1 cellular context compared by ENCODE assay signal in the genomic region with DNA sequence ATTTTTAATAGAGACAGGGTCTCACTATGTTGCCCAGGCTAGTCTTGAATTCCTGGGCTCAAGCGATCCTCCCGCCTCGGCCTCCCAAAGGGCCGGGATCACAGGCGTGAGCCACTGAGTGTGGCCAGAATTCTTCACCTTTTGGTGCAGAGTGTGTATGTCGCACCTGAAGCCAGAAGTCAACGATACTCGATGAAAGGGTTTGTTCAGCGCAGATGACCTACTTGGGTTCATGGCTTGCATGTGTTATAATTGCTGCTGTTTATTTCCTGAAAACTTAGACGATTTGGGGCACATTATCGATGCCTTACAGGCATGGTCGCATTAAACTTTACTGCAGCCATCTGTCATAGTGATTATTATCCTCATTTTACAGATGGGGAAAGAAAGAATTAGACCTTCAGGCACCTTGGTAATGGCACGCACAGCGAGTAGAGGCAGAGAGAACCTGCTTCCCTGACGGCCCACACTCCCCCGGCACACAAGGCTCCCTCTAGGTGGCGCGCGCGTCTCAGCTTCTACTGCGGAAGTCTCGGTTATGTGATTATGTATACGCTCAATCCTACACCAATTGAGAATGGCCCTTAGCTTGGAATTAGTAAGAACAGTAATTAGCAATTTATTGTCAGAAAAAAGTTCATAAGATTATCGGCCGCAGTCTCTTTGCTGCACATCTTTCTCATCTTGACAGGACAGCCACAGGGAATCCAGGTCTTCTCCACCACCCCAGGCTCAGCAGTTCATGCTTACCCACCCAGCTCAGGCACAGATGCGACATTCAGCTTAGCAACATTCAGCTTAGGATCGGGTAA.
TF ChIP-seq lines count a peak whose summit lies in the region.

No MANE protein-coding gene starts in this region.

TF ChIP-seq in HepG2, 621 proteins besides CTCF, POLR2A, EP300 and RAD21 (continued from another document and continues in another):
- TF ChIP-seq, protein P1, sequence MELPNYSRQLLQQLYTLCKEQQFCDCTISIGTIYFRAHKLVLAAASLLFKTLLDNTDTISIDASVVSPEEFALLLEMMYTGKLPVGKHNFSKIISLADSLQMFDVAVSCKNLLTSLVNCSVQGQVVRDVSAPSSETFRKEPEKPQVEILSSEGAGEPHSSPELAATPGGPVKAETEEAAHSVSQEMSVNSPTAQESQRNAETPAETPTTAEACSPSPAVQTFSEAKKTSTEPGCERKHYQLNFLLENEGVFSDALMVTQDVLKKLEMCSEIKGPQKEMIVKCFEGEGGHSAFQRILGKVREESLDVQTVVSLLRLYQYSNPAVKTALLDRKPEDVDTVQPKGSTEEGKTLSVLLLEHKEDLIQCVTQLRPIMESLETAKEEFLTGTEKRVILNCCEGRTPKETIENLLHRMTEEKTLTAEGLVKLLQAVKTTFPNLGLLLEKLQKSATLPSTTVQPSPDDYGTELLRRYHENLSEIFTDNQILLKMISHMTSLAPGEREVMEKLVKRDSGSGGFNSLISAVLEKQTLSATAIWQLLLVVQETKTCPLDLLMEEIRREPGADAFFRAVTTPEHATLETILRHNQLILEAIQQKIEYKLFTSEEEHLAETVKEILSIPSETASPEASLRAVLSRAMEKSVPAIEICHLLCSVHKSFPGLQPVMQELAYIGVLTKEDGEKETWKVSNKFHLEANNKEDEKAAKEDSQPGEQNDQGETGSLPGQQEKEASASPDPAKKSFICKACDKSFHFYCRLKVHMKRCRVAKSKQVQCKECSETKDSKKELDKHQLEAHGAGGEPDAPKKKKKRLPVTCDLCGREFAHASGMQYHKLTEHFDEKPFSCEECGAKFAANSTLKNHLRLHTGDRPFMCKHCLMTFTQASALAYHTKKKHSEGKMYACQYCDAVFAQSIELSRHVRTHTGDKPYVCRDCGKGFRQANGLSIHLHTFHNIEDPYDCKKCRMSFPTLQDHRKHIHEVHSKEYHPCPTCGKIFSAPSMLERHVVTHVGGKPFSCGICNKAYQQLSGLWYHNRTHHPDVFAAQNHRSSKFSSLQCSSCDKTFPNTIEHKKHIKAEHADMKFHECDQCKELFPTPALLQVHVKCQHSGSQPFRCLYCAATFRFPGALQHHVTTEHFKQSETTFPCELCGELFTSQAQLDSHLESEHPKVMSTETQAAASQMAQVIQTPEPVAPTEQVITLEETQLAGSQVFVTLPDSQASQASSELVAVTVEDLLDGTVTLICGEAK (IDR thresholded peaks at IDR 0.05): no peak
- TF ChIP-seq, protein P1 (CRISPR knock-in tag; IDR thresholded peaks at IDR 0.05): peak; percentile 29; the same call in 1 of the 2 replicates
- peak; percentile 88; the same call in 1 of the 2 replicates for TF ChIP-seq THYN1 (CRISPR knock-in tag; IDR thresholded peaks at IDR 0.05; ENCODE audit: borderline replicate concordance, low read depth)
- TF ChIP-seq, protein P2, sequence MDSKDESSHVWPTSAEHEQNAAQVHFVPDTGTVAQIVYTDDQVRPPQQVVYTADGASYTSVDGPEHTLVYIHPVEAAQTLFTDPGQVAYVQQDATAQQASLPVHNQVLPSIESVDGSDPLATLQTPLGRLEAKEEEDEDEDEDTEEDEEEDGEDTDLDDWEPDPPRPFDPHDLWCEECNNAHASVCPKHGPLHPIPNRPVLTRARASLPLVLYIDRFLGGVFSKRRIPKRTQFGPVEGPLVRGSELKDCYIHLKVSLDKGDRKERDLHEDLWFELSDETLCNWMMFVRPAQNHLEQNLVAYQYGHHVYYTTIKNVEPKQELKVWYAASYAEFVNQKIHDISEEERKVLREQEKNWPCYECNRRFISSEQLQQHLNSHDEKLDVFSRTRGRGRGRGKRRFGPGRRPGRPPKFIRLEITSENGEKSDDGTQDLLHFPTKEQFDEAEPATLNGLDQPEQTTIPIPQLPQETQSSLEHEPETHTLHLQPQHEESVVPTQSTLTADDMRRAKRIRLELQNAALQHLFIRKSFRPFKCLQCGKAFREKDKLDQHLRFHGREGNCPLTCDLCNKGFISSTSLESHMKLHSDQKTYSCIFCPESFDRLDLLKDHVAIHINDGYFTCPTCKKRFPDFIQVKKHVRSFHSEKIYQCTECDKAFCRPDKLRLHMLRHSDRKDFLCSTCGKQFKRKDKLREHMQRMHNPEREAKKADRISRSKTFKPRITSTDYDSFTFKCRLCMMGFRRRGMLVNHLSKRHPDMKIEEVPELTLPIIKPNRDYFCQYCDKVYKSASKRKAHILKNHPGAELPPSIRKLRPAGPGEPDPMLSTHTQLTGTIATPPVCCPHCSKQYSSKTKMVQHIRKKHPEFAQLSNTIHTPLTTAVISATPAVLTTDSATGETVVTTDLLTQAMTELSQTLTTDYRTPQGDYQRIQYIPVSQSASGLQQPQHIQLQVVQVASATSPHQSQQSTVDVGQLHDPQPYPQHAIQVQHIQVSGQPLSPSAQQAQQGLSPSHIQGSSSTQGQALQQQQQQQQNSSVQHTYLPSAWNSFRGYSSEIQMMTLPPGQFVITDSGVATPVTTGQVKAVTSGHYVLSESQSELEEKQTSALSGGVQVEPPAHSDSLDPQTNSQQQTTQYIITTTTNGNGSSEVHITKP (CRISPR knock-in tag; IDR thresholded peaks at IDR 0.05; ENCODE audit: low read depth): no peak
- no peak for TF ChIP-seq ZNF747 (CRISPR knock-in tag; IDR thresholded peaks at IDR 0.05; ENCODE audit: borderline replicate concordance)
- TF ChIP-seq ZNF567 (CRISPR knock-in tag; IDR thresholded peaks at IDR 0.05; ENCODE audit: borderline replicate concordance): 0 out of 2 replicates have a peak, but pooled peaks have one; percentile 66
- TF ChIP-seq, protein P3, sequence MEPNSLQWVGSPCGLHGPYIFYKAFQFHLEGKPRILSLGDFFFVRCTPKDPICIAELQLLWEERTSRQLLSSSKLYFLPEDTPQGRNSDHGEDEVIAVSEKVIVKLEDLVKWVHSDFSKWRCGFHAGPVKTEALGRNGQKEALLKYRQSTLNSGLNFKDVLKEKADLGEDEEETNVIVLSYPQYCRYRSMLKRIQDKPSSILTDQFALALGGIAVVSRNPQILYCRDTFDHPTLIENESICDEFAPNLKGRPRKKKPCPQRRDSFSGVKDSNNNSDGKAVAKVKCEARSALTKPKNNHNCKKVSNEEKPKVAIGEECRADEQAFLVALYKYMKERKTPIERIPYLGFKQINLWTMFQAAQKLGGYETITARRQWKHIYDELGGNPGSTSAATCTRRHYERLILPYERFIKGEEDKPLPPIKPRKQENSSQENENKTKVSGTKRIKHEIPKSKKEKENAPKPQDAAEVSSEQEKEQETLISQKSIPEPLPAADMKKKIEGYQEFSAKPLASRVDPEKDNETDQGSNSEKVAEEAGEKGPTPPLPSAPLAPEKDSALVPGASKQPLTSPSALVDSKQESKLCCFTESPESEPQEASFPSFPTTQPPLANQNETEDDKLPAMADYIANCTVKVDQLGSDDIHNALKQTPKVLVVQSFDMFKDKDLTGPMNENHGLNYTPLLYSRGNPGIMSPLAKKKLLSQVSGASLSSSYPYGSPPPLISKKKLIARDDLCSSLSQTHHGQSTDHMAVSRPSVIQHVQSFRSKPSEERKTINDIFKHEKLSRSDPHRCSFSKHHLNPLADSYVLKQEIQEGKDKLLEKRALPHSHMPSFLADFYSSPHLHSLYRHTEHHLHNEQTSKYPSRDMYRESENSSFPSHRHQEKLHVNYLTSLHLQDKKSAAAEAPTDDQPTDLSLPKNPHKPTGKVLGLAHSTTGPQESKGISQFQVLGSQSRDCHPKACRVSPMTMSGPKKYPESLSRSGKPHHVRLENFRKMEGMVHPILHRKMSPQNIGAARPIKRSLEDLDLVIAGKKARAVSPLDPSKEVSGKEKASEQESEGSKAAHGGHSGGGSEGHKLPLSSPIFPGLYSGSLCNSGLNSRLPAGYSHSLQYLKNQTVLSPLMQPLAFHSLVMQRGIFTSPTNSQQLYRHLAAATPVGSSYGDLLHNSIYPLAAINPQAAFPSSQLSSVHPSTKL (CRISPR knock-in tag; IDR thresholded peaks at IDR 0.05): peak; percentile 72
- TF ChIP-seq, protein P4, sequence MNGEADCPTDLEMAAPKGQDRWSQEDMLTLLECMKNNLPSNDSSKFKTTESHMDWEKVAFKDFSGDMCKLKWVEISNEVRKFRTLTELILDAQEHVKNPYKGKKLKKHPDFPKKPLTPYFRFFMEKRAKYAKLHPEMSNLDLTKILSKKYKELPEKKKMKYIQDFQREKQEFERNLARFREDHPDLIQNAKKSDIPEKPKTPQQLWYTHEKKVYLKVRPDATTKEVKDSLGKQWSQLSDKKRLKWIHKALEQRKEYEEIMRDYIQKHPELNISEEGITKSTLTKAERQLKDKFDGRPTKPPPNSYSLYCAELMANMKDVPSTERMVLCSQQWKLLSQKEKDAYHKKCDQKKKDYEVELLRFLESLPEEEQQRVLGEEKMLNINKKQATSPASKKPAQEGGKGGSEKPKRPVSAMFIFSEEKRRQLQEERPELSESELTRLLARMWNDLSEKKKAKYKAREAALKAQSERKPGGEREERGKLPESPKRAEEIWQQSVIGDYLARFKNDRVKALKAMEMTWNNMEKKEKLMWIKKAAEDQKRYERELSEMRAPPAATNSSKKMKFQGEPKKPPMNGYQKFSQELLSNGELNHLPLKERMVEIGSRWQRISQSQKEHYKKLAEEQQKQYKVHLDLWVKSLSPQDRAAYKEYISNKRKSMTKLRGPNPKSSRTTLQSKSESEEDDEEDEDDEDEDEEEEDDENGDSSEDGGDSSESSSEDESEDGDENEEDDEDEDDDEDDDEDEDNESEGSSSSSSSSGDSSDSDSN (CRISPR knock-in tag; IDR thresholded peaks at IDR 0.05): peak; percentile 61; the same call in 1 of the 2 replicates
- peak; percentile 64; the same call in 1 of the 2 replicates for TF ChIP-seq CAMTA2 (CRISPR knock-in tag; IDR thresholded peaks at IDR 0.05; ENCODE audit: borderline replicate concordance)
- TF ChIP-seq, protein P5, sequence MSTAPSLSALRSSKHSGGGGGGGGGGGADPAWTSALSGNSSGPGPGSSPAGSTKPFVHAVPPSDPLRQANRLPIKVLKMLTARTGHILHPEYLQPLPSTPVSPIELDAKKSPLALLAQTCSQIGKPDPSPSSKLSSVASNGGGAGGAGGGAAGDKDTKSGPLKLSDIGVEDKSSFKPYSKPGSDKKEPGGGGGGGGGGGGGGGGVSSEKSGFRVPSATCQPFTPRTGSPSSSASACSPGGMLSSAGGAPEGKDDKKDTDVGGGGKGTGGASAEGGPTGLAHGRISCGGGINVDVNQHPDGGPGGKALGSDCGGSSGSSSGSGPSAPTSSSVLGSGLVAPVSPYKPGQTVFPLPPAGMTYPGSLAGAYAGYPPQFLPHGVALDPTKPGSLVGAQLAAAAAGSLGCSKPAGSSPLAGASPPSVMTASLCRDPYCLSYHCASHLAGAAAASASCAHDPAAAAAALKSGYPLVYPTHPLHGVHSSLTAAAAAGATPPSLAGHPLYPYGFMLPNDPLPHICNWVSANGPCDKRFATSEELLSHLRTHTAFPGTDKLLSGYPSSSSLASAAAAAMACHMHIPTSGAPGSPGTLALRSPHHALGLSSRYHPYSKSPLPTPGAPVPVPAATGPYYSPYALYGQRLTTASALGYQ (CRISPR knock-in tag; IDR thresholded peaks at IDR 0.05): no peak
- TF ChIP-seq FOXM1 (CRISPR knock-in tag; IDR thresholded peaks at IDR 0.05): no peak
- TF ChIP-seq, protein P6, sequence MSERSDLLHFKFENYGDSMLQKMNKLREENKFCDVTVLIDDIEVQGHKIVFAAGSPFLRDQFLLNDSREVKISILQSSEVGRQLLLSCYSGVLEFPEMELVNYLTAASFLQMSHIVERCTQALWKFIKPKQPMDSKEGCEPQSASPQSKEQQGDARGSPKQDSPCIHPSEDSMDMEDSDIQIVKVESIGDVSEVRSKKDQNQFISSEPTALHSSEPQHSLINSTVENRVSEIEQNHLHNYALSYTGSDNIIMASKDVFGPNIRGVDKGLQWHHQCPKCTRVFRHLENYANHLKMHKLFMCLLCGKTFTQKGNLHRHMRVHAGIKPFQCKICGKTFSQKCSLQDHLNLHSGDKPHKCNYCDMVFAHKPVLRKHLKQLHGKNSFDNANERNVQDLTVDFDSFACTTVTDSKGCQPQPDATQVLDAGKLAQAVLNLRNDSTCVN (CRISPR knock-in tag; IDR thresholded peaks at IDR 0.05; ENCODE audit: borderline replicate concordance): 0 out of 2 replicates have a peak, but pooled peaks have one; percentile 65
- peak; percentile 37; the same call in 1 of the 2 replicates for TF ChIP-seq PHF8 (CRISPR knock-in tag; IDR thresholded peaks at IDR 0.05)
- TF ChIP-seq CHD2 (IDR thresholded peaks at IDR 0.05; ENCODE audit: low read depth, low read length): no peak
- TF ChIP-seq ZNF777 (CRISPR knock-in tag; IDR thresholded peaks at IDR 0.05): peak; percentile 61
- TF ChIP-seq RFXANK (CRISPR knock-in tag; IDR thresholded peaks at IDR 0.05): no peak
- peak; percentile 62; the same call in 1 of the 2 replicates for TF ChIP-seq ZBTB7B (CRISPR knock-in tag; IDR thresholded peaks at IDR 0.05)
- peak; percentile 76; the same call in 1 of the 2 replicates for TF ChIP-seq ZNF331 (CRISPR knock-in tag; IDR thresholded peaks at IDR 0.05)
- TF ChIP-seq DMAP1 (CRISPR knock-in tag; IDR thresholded peaks at IDR 0.05): 0 out of 2 replicates have a peak, but pooled peaks have one; percentile 18
- 0 out of 2 replicates have a peak, but pooled peaks have one; percentile 33 for TF ChIP-seq TBX3 (IDR thresholded peaks at IDR 0.05; ENCODE audit: borderline replicate concordance)
